Comparison of ENCODE assay signal across 9 cellular contexts in genomic region chr17:30550512-30551273, GRCh38.
DNase-seq lines count a peak whose midpoint lies in the region; ATAC-seq and TF ChIP-seq lines count a peak whose summit lies in the region.
"Had no signal": no experiment of that assay in that cellular context is flagged by ENCODE, and none has a peak within 500 bp of the region (broad histone marks: within the 10 kb centered on the region; RNA-seq: fewer than 3 reads in every experiment).

No MANE protein-coding gene starts in this region.

- no peaks in the 10 kb centered on the region for H3K36me3 ChIP-seq in brain microvascular endothelial cell (replicated peaks)
- H3K36me3 ChIP-seq in upper lobe of right lung: no peaks in the 10 kb centered on the region
- no peaks in the 10 kb centered on the region for H3K36me3 ChIP-seq in WERI-Rb-1

- ATAC-seq in upper lobe of right lung: peak; percentile 21

- no peak overlapping the region for H3K27ac ChIP-seq in brain microvascular endothelial cell
- H3K27ac ChIP-seq in upper lobe of right lung: no peak overlapping the region
- no peak overlapping the region for H3K27ac ChIP-seq in WERI-Rb-1

- H3K4me3 ChIP-seq in brain microvascular endothelial cell (ENCODE audit: low read depth, low read length): no peak overlapping the region
- H3K4me3 ChIP-seq in upper lobe of right lung: no peak overlapping the region
- H3K4me3 ChIP-seq in WERI-Rb-1 (ENCODE audit: low read depth, low read length): no peak overlapping the region

- peaks cover 16% of the 10 kb centered on the region for H3K4me1 Mint-ChIP-seq in activated naive CD4-positive, alpha-beta T cell treated with anti-CD3 and anti-CD28 coated beads, Interleukin-2, amount 10 ng/mL, durations not matched to agents 7 days and 5 days

- intact Hi-C loops in upper lobe of right lung (cut with DNase I): no loop called here

- H3K36me3 Mint-ChIP-seq in activated naive CD4-positive, alpha-beta T cell treated with anti-CD3 and anti-CD28 coated beads, Interleukin-2, amount 10 ng/mL, durations not matched to agents 7 days and 5 days: no peaks in the 10 kb centered on the region

- no peak overlapping the region for H3K4me3 Mint-ChIP-seq in activated naive CD4-positive, alpha-beta T cell treated with anti-CD3 and anti-CD28 coated beads, Interleukin-2, amount 10 ng/mL, durations not matched to agents 7 days and 5 days

- no peak for TF ChIP-seq CTCF in brain microvascular endothelial cell (IDR thresholded peaks at IDR 0.05; ENCODE audit: low read depth, low read length, missing control alignments)
- no peak for TF ChIP-seq CTCF in upper lobe of right lung (IDR thresholded peaks at IDR 0.05)
- TF ChIP-seq CTCF in WERI-Rb-1 (IDR thresholded peaks at IDR 0.05; ENCODE audit: low read depth, low read length): no peak

- no peaks in the 10 kb centered on the region for H3K4me1 ChIP-seq in upper lobe of right lung

- no peak for DNase-seq in activated naive CD4-positive, alpha-beta T cell treated with anti-CD3 and anti-CD28 coated beads, Interleukin-2, amount 10 ng/mL, durations not matched to agents 7 days and 5 days
- no peak for DNase-seq in activated naive CD4-positive, alpha-beta T cell treated with anti-CD3 and anti-CD28 coated beads, Interleukin-2, amount 50 U/mL, for 16 hours
- peak; percentile 87 for DNase-seq in M059J (ENCODE audit: low read depth)
- DNase-seq in brain microvascular endothelial cell: peak; percentile 11
- DNase-seq in upper lobe of right lung: no peak
- no peak for DNase-seq in WERI-Rb-1
- no peak for DNase-seq in epidermal melanocyte (ENCODE audit: insufficient read length, low spot score)
- DNase-seq in DMS153 (lab: John Stamatoyannopoulos, UW): no peak
- DNase-seq: activated CD4-positive, alpha-beta T cell treated with anti-CD3 and anti-CD28 coated beads, Interleukin-2, amount 50 U/mL, for 4 hours had no signal

- in situ Hi-C loops in brain microvascular endothelial cell (cut with HindIII; ENCODE audit: low pct_ligation_motif_present, low sequenced_read_pairs): no loop called here

- no peaks in the 10 kb centered on the region for H3K27me3 Mint-ChIP-seq in activated naive CD4-positive, alpha-beta T cell treated with anti-CD3 and anti-CD28 coated beads, Interleukin-2, amount 10 ng/mL, durations not matched to agents 7 days and 5 days

- no peaks in the 10 kb centered on the region for H3K27me3 ChIP-seq in brain microvascular endothelial cell (replicated peaks)
- H3K27me3 ChIP-seq in upper lobe of right lung: no peaks in the 10 kb centered on the region
- H3K27me3 ChIP-seq in WERI-Rb-1 (ENCODE audit: insufficient read depth, low read depth, severe bottlenecking): no peaks in the 10 kb centered on the region

- CTCF ChIA-PET in activated naive CD4-positive, alpha-beta T cell treated with anti-CD3 and anti-CD28 coated beads, Interleukin-2, amount 10 ng/mL, durations not matched to agents 7 days and 5 days (lab: Charles Lee): no interaction called here

- no peaks in the 10 kb centered on the region for H3K9me3 Mint-ChIP-seq in activated naive CD4-positive, alpha-beta T cell treated with anti-CD3 and anti-CD28 coated beads, Interleukin-2, amount 10 ng/mL, durations not matched to agents 7 days and 5 days

- peak overlapping the region; percentile 6 for H3K27ac Mint-ChIP-seq in activated naive CD4-positive, alpha-beta T cell treated with anti-CD3 and anti-CD28 coated beads, Interleukin-2, amount 10 ng/mL, durations not matched to agents 7 days and 5 days

- no peaks in the 10 kb centered on the region for H3K9me3 ChIP-seq in upper lobe of right lung
- no peaks in the 10 kb centered on the region for H3K9me3 ChIP-seq in WERI-Rb-1 (ENCODE audit: severe bottlenecking)

Comparison
In these comparisons a context has a peak if more than half of its experiments do, and no peak if none do; other contexts are left out.
1. DNase-seq: peak in M059J (single experiment) and brain microvascular endothelial cell (single experiment); none in activated naive CD4-positive, alpha-beta T cell treated with anti-CD3 and anti-CD28 coated beads, Interleukin-2, amount 10 ng/mL, durations not matched to agents 7 days and 5 days (single experiment), activated naive CD4-positive, alpha-beta T cell treated with anti-CD3 and anti-CD28 coated beads, Interleukin-2, amount 50 U/mL, for 16 hours (single experiment), upper lobe of right lung (single experiment), WERI-Rb-1 (single experiment), epidermal melanocyte (single experiment) and DMS153 (single experiment).